In genomic region chr9:35488566-35489312, GRCh38 we compare ENCODE assay signal across 8 cellular contexts. TPM values are rescaled to one million over a fixed set of nuclear protein-coding genes. Genes with fewer than 3 reads are reported as not detected.
A peak's percentile ranks its signal among the peaks of the same experiment; 100 is the strongest.
DNase-seq lines count a peak whose midpoint lies in the region; ATAC-seq and TF ChIP-seq lines count a peak whose summit lies in the region.

No MANE protein-coding gene starts in this region.

- H3K27ac Mint-ChIP-seq in activated naive CD8-positive, alpha-beta T cell treated with anti-CD3 and anti-CD28 coated beads, Interleukin-2, amount 10 ng/mL, durations not matched to agents 7 days and 5 days: no peak overlapping the region

- peak overlapping the region; percentile 85 to 97 (median 93) for H3K27ac ChIP-seq in stomach

- H3K36me3 Mint-ChIP-seq in activated naive CD8-positive, alpha-beta T cell treated with anti-CD3 and anti-CD28 coated beads, Interleukin-2, amount 10 ng/mL, durations not matched to agents 7 days and 5 days: no peaks in the 10 kb centered on the region

- no peaks in the 10 kb centered on the region for H3K9me3 Mint-ChIP-seq in activated naive CD8-positive, alpha-beta T cell treated with anti-CD3 and anti-CD28 coated beads, Interleukin-2, amount 10 ng/mL, durations not matched to agents 7 days and 5 days

- ATAC-seq in activated naive CD8-positive, alpha-beta T cell treated with anti-CD3 and anti-CD28 coated beads, Interleukin-2, amount 10 ng/mL, durations not matched to agents 7 days and 5 days (ENCODE audit: low read depth): no peak

- intact Hi-C loops in stomach (cut with DNase I; ENCODE audit: low total_unique reads): no loop called here

- H3K9me3 ChIP-seq in iPS-18c (ENCODE audit: control insufficient read depth, insufficient read depth, low read length): no peaks in the 10 kb centered on the region
- H3K9me3 ChIP-seq in stomach: peaks cover 0 to 3% (median 0%) of the 10 kb centered on the region in 4 donors

- POLR2A ChIA-PET in activated naive CD8-positive, alpha-beta T cell treated with anti-CD3 and anti-CD28 coated beads, Interleukin-2, amount 10 ng/mL, durations not matched to agents 7 days and 5 days (lab: Charles Lee): interaction anchor here (1.1 kb wide), 1 partner anchor 81 kb away, joined by 3 read pairs; no protein-coding TSS in a partner anchor

- TF ChIP-seq CTCF in stomach (IDR thresholded peaks at IDR 0.05): no peak

- DNase-seq in NCI-H82 (lab: John Stamatoyannopoulos, UW) (peak; percentile 42), NCI-H82 treated with DMSO at 0.1 percent for 48 hours (lab: John Stamatoyannopoulos, UW; ENCODE audit: unreplicated experiment) (no peak), stomach (no peak), OCI-M2 (lab: John Stamatoyannopoulos, UW; ENCODE audit: unreplicated experiment) (no peak), HCEC 1CT (no peak), ecto neural progenitor cell (ENCODE audit: low spot score) (no peak)
- DNase-seq in activated naive CD8-positive, alpha-beta T cell treated with anti-CD3 and anti-CD28 coated beads, Interleukin-2, amount 10 ng/mL, durations not matched to agents 7 days and 5 days: no peak

- H3K4me3 ChIP-seq in iPS-18c (ENCODE audit: insufficient read depth, low read depth, low read length) (peak overlapping the region; percentile 85), stomach (peak overlapping the region; percentile 58 to 81 (median 69))

- WGBS in stomach, 5 donors: 76 to 84% (median 83%) methylated on average over 10 of the region's 10 CpGs

- peaks cover 23% of the 10 kb centered on the region for H3K4me1 Mint-ChIP-seq in activated naive CD8-positive, alpha-beta T cell treated with anti-CD3 and anti-CD28 coated beads, Interleukin-2, amount 10 ng/mL, durations not matched to agents 7 days and 5 days

- H3K27me3 ChIP-seq in stomach: no peaks in the 10 kb centered on the region

- TF ChIP-seq POLR2A in stomach (IDR thresholded peaks at IDR 0.05): no peak

- H3K4me1 ChIP-seq in stomach: peaks cover 13 to 36% (median 26%) of the 10 kb centered on the region in 4 donors

- H3K27me3 Mint-ChIP-seq in activated naive CD8-positive, alpha-beta T cell treated with anti-CD3 and anti-CD28 coated beads, Interleukin-2, amount 10 ng/mL, durations not matched to agents 7 days and 5 days: peaks cover 10% of the 10 kb centered on the region

- peak overlapping the region; percentile 89 for H3K4me3 Mint-ChIP-seq in activated naive CD8-positive, alpha-beta T cell treated with anti-CD3 and anti-CD28 coated beads, Interleukin-2, amount 10 ng/mL, durations not matched to agents 7 days and 5 days

- H3K36me3 ChIP-seq in stomach: no peaks in the 10 kb centered on the region

- no peak for TF ChIP-seq EP300 in stomach (IDR thresholded peaks at IDR 0.05)

RNA-seq across cellular contexts. Expression of gene RUSC2, which starts 1.2 kb away (rescaled TPM):
- total RNA-seq in activated naive CD8-positive, alpha-beta T cell treated with anti-CD3 and anti-CD28 coated beads, Interleukin-2, amount 10 ng/mL, durations not matched to agents 7 days and 5 days: 1 to 10 TPM; 2.1 to 2.3 TPM
- 10 to 100 TPM in 2 of 5 donors, 1 to 10 TPM in 3; 3.8 to 34.8 (median 9.9) TPM for total RNA-seq in stomach
- 1 to 10 TPM; 3.4 to 6.6 (median 6.5) TPM for polyA plus RNA-seq in stomach
